ENCODE assay signal across 3 cellular contexts in genomic region chr16:13968835-13969234, GRCh38.
TF ChIP-seq lines count a peak whose summit lies in the region.

No MANE protein-coding gene starts in this region.

TF ChIP-seq in HCT116, 20 proteins besides CTCF, POLR2A, EP300 and RAD21:
- TF ChIP-seq ZBTB33 (IDR thresholded peaks at IDR 0.05; ENCODE audit: extremely low read depth, insufficient replicate concordance, low read length) (no peak), SRF (IDR thresholded peaks at IDR 0.05; ENCODE audit: low read depth) (no peak), YY1 (IDR thresholded peaks at IDR 0.05; ENCODE audit: extremely low read depth, insufficient replicate concordance, low read depth, low read length) (no peak), JUND (IDR thresholded peaks at IDR 0.05) (no peak), SIN3A (IDR thresholded peaks at IDR 0.05; ENCODE audit: low read depth) (no peak), SP1 (IDR thresholded peaks at IDR 0.05; ENCODE audit: low read depth) (no peak), CBX3 (IDR thresholded peaks at IDR 0.05; ENCODE audit: low read depth) (no peak), EZH2 (IDR thresholded peaks at IDR 0.05) (no peak), ZNF274 (IDR thresholded peaks at IDR 0.05; ENCODE audit: low read depth, low read length) (no peak), EZH2phosphoT487 (IDR thresholded peaks at IDR 0.05; ENCODE audit: borderline replicate concordance) (no peak), MAX (IDR thresholded peaks at IDR 0.05) (no peak)
TF ChIP-seq in HCT116: peak in this region for 0.

TF ChIP-seq in GM12878, 131 proteins besides CTCF, POLR2A, EP300 and RAD21:
- TF ChIP-seq TCF12 (IDR thresholded peaks at IDR 0.05; ENCODE audit: low read depth, low read length) (no peak), ZNF592 (IDR thresholded peaks at IDR 0.05) (no peak), PAX5 (IDR thresholded peaks at IDR 0.05; ENCODE audit: borderline replicate concordance, low read depth, low read length) (no peak), SMARCA5 (IDR thresholded peaks at IDR 0.05) (no peak), RCOR1 (conservative IDR thresholded peaks at IDR 0.05; ENCODE audit: low read depth, low read length) (no peak), ZBTB4 (CRISPR knock-in tag; IDR thresholded peaks at IDR 0.05) (no peak), POLR2AphosphoS5 (IDR thresholded peaks at IDR 0.05; ENCODE audit: low read length) (no peak), CEBPZ (IDR thresholded peaks at IDR 0.05; ENCODE audit: low read depth, low read length) (no peak), ZNF207 (IDR thresholded peaks at IDR 0.05; ENCODE audit: borderline replicate concordance) (no peak), SMAD1 (IDR thresholded peaks at IDR 0.05; ENCODE audit: low read depth, partially characterized antibody) (no peak)

TF ChIP-seq in endothelial cell of umbilical vein, 7 proteins besides CTCF, POLR2A, EP300 and RAD21:
- TF ChIP-seq MAX (IDR thresholded peaks at IDR 0.05; ENCODE audit: insufficient read depth, insufficient read length) = no peak
- TF ChIP-seq FOS (IDR thresholded peaks at IDR 0.05; ENCODE audit: borderline replicate concordance, insufficient read depth, low read length) = no peak
